8 cellular contexts compared by ENCODE assay signal in the genomic region with DNA sequence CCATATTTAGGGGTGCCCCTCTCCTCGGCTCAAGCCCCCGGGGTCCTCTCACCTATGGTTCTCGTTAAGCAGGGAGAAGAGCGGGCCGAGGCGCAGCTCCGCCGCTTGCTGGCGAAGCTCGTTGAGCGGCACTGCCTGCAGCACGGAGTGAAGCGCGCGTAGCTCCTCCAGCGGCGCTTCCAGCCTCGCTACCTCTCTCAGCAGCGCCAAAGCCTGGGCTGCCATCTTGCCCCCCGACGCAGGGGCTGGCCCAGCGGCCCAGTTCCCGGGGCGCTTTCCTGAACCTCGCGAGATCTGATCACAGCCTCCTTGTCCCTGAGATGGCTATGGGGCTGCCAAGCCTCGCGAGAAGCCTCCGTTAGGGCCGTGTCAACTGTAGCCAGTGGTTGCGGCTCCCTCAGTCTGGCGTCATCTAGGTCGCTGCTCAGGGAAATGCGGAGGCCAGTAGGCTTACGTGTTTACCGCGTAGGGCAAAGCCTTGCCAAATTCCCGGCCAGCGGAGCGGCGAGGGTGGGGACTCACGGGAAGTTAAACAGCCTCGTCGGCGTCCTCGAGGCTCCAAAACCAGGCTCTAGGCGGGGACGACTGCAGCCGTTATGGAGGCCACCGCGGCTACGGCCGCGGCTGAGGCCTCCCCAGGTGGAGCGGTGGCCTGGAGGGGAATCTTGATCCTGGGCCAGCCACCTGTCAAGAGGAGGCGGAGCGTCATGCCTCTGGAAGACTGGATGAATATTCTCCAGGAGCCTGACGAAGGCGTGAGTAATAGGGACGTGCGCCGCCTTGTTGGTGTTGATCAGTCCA. TPM values are rescaled to one million over a fixed set of nuclear protein-coding genes. Genes with fewer than 3 reads are reported as not detected.
DNase-seq lines count a peak whose midpoint lies in the region; ATAC-seq and TF ChIP-seq lines count a peak whose summit lies in the region.

A gene (minus strand): TSS at position 238 of the 801 bp plus-strand sequence. CDS start 13 bp downstream, at position 225.

- intact Hi-C loops in dendritic cell treated with granulocyte-macrophage colony-stimulating factor and Interleukin-4, amounts not matched to agents 40 ng/mL and 50 ng/mL, for 4 days (cut with micrococcal nuclease) = loop anchor here (1.0 to 2.0 kb wide), 3 partner anchors 25 to 50 kb away; a partner anchor contains a TSS

- H3K27ac Mint-ChIP-seq in dendritic cell treated with granulocyte-macrophage colony-stimulating factor and Interleukin-4, amounts not matched to agents 40 ng/mL and 50 ng/mL, for 4 days = peak within 1 kb of the TSS; percentile 100

- peak; percentile 99 for ATAC-seq in HG03442 (IDR thresholded peaks at IDR 0.05; ENCODE audit: unreplicated experiment)
- ATAC-seq in left lobe of liver = peak; percentile 95

- peaks cover 57% of the 10 kb centered on the region for H3K36me3 Mint-ChIP-seq in dendritic cell treated with granulocyte-macrophage colony-stimulating factor and Interleukin-4, amounts not matched to agents 40 ng/mL and 50 ng/mL, for 4 days (ENCODE audit: low read depth)

- peaks cover 53% of the 10 kb centered on the region for H3K4me1 Mint-ChIP-seq in dendritic cell treated with granulocyte-macrophage colony-stimulating factor and Interleukin-4, amounts not matched to agents 40 ng/mL and 50 ng/mL, for 4 days (ENCODE audit: low read depth)

- H3K27me3 Mint-ChIP-seq in dendritic cell treated with granulocyte-macrophage colony-stimulating factor and Interleukin-4, amounts not matched to agents 40 ng/mL and 50 ng/mL, for 4 days = no peaks in the 10 kb centered on the region

- peak; percentile 99 for TF ChIP-seq POLR2A in GM19193 (IDR thresholded peaks at IDR 0.05; ENCODE audit: extremely low read depth, insufficient read depth, insufficient read length)

- DNase-seq in AML-193 (lab: John Stamatoyannopoulos, UW) (peak; percentile 97 to 98), NCI-H69 (lab: John Stamatoyannopoulos, UW) (peak; percentile 99), left lobe of liver (ENCODE audit: low spot score) (peak; percentile 99)
- DNase-seq in activated CD4-positive, alpha-beta T cell treated with anti-CD3 and anti-CD28 coated beads, Interleukin-2, amount 50 U/mL, for 24 hours (ENCODE audit: low read depth in 1 of 2, low spot score in 1 of 2) = peak; percentile 78 to 94
- DNase-seq in stimulated activated CD4-positive, alpha-beta T cell treated with anti-CD3 and anti-CD28 coated beads, Interleukin-2, amount 100 ng/mL, for 4 hours (ENCODE audit: low read depth) = peak; percentile 94

- no peaks in the 10 kb centered on the region for H3K9me3 Mint-ChIP-seq in dendritic cell treated with granulocyte-macrophage colony-stimulating factor and Interleukin-4, amounts not matched to agents 40 ng/mL and 50 ng/mL, for 4 days

- peak within 1 kb of the TSS; percentile 97 for H3K4me3 Mint-ChIP-seq in dendritic cell treated with granulocyte-macrophage colony-stimulating factor and Interleukin-4, amounts not matched to agents 40 ng/mL and 50 ng/mL, for 4 days

RNA-seq across cellular contexts. Expression of the gene that starts here (rescaled TPM):
- total RNA-seq in left lobe of liver = 44.4 TPM

Comparison
In these comparisons a context has a peak if more than half of its experiments do, and no peak if none do; other contexts are left out.
1. Peak in every context shown above with its lines: DNase-seq and ATAC-seq.